Comparison of ENCODE assay signal across 8 cellular contexts in the genomic region with DNA sequence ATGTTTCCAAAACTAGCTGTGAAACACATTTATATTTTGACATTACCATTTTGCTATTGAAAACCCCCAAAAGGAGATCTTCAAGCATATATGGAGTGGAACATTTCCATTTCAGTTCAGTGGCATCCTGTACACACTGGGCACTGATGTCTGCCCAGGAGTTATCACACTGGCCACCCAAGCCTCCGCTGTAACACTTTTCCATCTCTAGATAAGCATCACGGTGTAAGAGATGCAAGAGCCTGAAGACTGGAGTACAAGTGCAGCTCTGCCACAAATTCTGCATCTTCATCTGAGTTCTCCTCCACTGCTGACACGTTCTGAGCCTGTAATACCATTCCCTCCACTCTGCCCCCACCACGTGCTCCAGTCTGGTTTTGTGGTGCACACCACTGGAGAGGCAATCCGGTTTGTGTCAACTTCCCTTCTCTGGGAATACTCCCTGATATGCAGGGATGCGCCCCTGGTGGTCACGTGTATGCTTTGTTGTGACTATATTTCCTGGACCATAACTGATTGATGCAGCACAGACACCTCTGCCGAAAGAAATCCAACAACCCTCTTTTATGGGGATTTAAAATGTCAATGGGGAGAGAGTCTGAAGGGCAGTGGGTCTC. TPM values are rescaled to one million over a fixed set of nuclear protein-coding genes. Genes with fewer than 3 reads are reported as not detected.
DNase-seq lines count a peak whose midpoint lies in the region; FAIRE-seq and TF ChIP-seq lines count a peak whose summit lies in the region.

No MANE protein-coding gene starts in this region.

- no peak overlapping the region for H3K4me3 ChIP-seq in esophagus (ENCODE audit: low read depth in 1 of 2, low read length in 2 of 2)
- H3K4me3 ChIP-seq in retinal pigment epithelial cell (ENCODE audit: low read length): no peak overlapping the region

- peak; percentile 29 for TF ChIP-seq CTCF in retinal pigment epithelial cell (conservative IDR thresholded peaks at IDR 0.05; ENCODE audit: low read depth, low read length)

- H3K27ac ChIP-seq in esophagus (ENCODE audit: low read depth in 2 of 2, low read length in 1 of 2): peak overlapping the region; percentile 52 to 66

- TF ChIP-seq POLR2A in GM12892 (IDR thresholded peaks at IDR 0.05; ENCODE audit: low read depth, low read length): no peak

- no peaks in the 10 kb centered on the region for H3K9me3 ChIP-seq in esophagus (ENCODE audit: control insufficient read depth in 2 of 2, insufficient read depth in 1 of 2, low read depth in 1 of 2, low read length in 1 of 2)

- peak; percentile 5 to 63 for DNase-seq in NCI-H526 (lab: John Stamatoyannopoulos, UW)
- no peak for DNase-seq in NCI-H526 treated with DMSO at 0.1 percent for 48 hours (lab: John Stamatoyannopoulos, UW)
- peak; percentile 29 for DNase-seq in NCI-H524 treated with DMSO at 0.1 percent for 48 hours (lab: John Stamatoyannopoulos, UW)
- no peak for DNase-seq in retinal pigment epithelial cell (ENCODE audit: low read depth)
- no peak for DNase-seq in NCI-H226
- no peak for DNase-seq in GM12892 (ENCODE audit: insufficient read length)
- no peak for DNase-seq in activated CD4-positive, alpha-beta T cell treated with anti-CD3 and anti-CD28 coated beads for 1 hour

- peaks cover 0 to 3% of the 10 kb centered on the region in 2 donors for H3K4me1 ChIP-seq in esophagus (ENCODE audit: control insufficient read depth in 2 of 2, insufficient read depth in 2 of 2, low read length in 1 of 2)

- FAIRE-seq in GM12892 (lab: Jason Lieb, UNC): no peak

- no peaks in the 10 kb centered on the region for H3K36me3 ChIP-seq in esophagus (ENCODE audit: control insufficient read depth in 2 of 2, insufficient read depth in 2 of 2, low read length in 1 of 2)

- H3K27me3 ChIP-seq in esophagus (ENCODE audit: control insufficient read depth in 1 of 2, insufficient read depth in 2 of 2, low read length in 2 of 2): no peaks in the 10 kb centered on the region

- WGBS in esophagus, 2 donors: 46 to 50% methylated on average over 8 of the region's 8 CpGs

RNA-seq across cellular contexts. Expression of gene SPTLC2, which starts 12.7 kb away (rescaled TPM):
- polyA plus RNA-seq in esophagus: 10 to 100 TPM; 14.1 to 16.3 TPM
- 11.1 TPM for polyA plus RNA-seq in GM12892 (2012; ENCODE audit: missing spikeins)

Comparison
In these comparisons a context has a peak if more than half of its experiments do, and no peak if none do; other contexts are left out.
1. DNase-seq: peak in NCI-H526 (2 of 2) and NCI-H524 treated with DMSO at 0.1 percent for 48 hours (single experiment); none in NCI-H526 treated with DMSO at 0.1 percent for 48 hours (single experiment), retinal pigment epithelial cell (single experiment), NCI-H226 (single experiment), GM12892 (single experiment) and activated CD4-positive, alpha-beta T cell treated with anti-CD3 and anti-CD28 coated beads for 1 hour (single experiment).